Comparison of ENCODE assay signal across 1 cellular context in genomic region chr9:119086590-119086989, GRCh38.
A peak's percentile ranks its signal among the peaks of the same experiment; 100 is the strongest.
TF ChIP-seq lines count a peak whose summit lies in the region.

No MANE protein-coding gene starts in this region.

TF ChIP-seq in GM23338, 12 proteins besides CTCF, POLR2A, EP300 and RAD21:
- TF ChIP-seq, protein P1, sequence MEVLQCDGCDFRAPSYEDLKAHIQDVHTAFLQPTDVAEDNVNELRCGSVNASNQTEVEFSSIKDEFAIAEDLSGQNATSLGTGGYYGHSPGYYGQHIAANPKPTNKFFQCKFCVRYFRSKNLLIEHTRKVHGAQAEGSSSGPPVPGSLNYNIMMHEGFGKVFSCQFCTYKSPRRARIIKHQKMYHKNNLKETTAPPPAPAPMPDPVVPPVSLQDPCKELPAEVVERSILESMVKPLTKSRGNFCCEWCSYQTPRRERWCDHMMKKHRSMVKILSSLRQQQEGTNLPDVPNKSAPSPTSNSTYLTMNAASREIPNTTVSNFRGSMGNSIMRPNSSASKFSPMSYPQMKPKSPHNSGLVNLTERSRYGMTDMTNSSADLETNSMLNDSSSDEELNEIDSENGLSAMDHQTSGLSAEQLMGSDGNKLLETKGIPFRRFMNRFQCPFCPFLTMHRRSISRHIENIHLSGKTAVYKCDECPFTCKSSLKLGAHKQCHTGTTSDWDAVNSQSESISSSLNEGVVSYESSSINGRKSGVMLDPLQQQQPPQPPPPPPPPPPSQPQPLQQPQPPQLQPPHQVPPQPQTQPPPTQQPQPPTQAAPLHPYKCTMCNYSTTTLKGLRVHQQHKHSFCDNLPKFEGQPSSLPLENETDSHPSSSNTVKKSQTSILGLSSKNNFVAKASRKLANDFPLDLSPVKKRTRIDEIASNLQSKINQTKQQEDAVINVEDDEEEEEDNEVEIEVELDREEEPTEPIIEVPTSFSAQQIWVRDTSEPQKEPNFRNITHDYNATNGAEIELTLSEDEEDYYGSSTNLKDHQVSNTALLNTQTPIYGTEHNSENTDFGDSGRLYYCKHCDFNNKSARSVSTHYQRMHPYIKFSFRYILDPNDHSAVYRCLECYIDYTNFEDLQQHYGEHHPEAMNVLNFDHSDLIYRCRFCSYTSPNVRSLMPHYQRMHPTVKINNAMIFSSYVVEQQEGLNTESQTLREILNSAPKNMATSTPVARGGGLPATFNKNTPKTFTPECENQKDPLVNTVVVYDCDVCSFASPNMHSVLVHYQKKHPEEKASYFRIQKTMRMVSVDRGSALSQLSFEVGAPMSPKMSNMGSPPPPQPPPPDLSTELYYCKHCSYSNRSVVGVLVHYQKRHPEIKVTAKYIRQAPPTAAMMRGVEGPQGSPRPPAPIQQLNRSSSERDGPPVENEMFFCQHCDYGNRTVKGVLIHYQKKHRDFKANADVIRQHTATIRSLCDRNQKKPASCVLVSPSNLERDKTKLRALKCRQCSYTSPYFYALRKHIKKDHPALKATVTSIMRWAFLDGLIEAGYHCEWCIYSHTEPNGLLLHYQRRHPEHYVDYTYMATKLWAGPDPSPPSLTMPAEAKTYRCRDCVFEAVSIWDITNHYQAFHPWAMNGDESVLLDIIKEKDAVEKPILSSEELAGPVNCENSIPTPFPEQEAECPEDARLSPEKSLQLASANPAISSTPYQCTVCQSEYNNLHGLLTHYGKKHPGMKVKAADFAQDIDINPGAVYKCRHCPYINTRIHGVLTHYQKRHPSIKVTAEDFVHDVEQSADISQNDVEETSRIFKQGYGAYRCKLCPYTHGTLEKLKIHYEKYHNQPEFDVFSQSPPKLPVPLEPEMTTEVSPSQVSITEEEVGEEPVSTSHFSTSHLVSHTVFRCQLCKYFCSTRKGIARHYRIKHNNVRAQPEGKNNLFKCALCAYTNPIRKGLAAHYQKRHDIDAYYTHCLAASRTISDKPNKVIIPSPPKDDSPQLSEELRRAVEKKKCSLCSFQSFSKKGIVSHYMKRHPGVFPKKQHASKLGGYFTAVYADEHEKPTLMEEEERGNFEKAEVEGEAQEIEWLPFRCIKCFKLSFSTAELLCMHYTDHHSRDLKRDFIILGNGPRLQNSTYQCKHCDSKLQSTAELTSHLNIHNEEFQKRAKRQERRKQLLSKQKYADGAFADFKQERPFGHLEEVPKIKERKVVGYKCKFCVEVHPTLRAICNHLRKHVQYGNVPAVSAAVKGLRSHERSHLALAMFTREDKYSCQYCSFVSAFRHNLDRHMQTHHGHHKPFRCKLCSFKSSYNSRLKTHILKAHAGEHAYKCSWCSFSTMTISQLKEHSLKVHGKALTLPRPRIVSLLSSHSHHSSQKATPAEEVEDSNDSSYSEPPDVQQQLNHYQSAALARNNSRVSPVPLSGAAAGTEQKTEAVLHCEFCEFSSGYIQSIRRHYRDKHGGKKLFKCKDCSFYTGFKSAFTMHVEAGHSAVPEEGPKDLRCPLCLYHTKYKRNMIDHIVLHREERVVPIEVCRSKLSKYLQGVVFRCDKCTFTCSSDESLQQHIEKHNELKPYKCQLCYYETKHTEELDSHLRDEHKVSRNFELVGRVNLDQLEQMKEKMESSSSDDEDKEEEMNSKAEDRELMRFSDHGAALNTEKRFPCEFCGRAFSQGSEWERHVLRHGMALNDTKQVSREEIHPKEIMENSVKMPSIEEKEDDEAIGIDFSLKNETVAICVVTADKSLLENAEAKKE (CRISPR knock-in tag; IDR thresholded peaks at IDR 0.05): peak; percentile 44; the same call in 1 of the 2 replicates
- TF ChIP-seq EZH2phosphoT487 (IDR thresholded peaks at IDR 0.05; ENCODE audit: unreplicated experiment): no peak
